Comparison of ENCODE assay signal across 28 cellular contexts in genomic region chrX:36642052-36642451, GRCh38.
A peak's percentile ranks its signal among the peaks of the same experiment; 100 is the strongest.
DNase-seq lines count a peak whose midpoint lies in the region; ATAC-seq, FAIRE-seq and TF ChIP-seq lines count a peak whose summit lies in the region.
"Had no signal": no experiment of that assay in that cellular context is flagged by ENCODE, and none has a peak within 500 bp of the region (broad histone marks: within the 10 kb centered on the region; RNA-seq: fewer than 3 reads in every experiment).

No MANE protein-coding gene starts in this region.

- H3K4me3 Mint-ChIP-seq in GM23338, result no peak overlapping the region
- H3K4me3 Mint-ChIP-seq: CD14-positive monocyte; CD4-positive, alpha-beta memory T cell; CD4-positive, CD25-positive, alpha-beta regulatory T cell; CD8-positive, alpha-beta memory T cell had no signal

- H3K4me1 Mint-ChIP-seq in GM23338, result peaks cover 3% of the 10 kb centered on the region; the same call in 1 of the 3 replicates
- H3K4me1 Mint-ChIP-seq: CD14-positive monocyte; CD4-positive, alpha-beta memory T cell; CD4-positive, CD25-positive, alpha-beta regulatory T cell; CD8-positive, alpha-beta memory T cell had no signal

- no peaks in the 10 kb centered on the region for H3K79me1 ChIP-seq in H1 (ENCODE audit: low read depth, low read length)
- no peaks in the 10 kb centered on the region for H3K79me1 ChIP-seq in neuronal stem cell (ENCODE audit: low read depth, low read length)

- no peak overlapping the region for H3K4ac ChIP-seq in H1 (replicated peaks; ENCODE audit: insufficient read length, low read depth, low read length)
- no peak overlapping the region for H3K4ac ChIP-seq in neuronal stem cell (ENCODE audit: low read length)

- H3K79me2 ChIP-seq in GM23338 (replicated peaks; ENCODE audit: insufficient read depth) (no peaks in the 10 kb centered on the region), H1 (ENCODE audit: control insufficient read depth in 1 of 2, insufficient read depth in 2 of 2, low read length in 2 of 2) (no peaks in the 10 kb centered on the region)

- H4K91ac ChIP-seq in H1 (replicated peaks; ENCODE audit: insufficient read length, low read length) (no peak overlapping the region), neuronal stem cell (ENCODE audit: low read depth, low read length, poor library complexity) (no peak overlapping the region)

- no peak overlapping the region for H2BK5ac ChIP-seq in H1 (ENCODE audit: low read depth, low read length)
- no peak overlapping the region for H2BK5ac ChIP-seq in neuronal stem cell (ENCODE audit: low read length)

- TF ChIP-seq RAD21 in H1 (IDR thresholded peaks at IDR 0.05 in 1 of 2, conservative IDR thresholded peaks at IDR 0.05 in 1 of 2; ENCODE audit: low read depth in 2 of 2, low read length in 2 of 2), result no peak

- TF ChIP-seq CTCF in GM23338 (conservative IDR thresholded peaks at IDR 0.05; ENCODE audit: low read depth in 2 of 2) (no peak), H1 (IDR thresholded peaks at IDR 0.05; ENCODE audit: control extremely low read depth in 1 of 3, insufficient read depth in 1 of 3, low read depth in 1 of 3, low read length in 3 of 3) (no peak), right atrium auricular region (IDR thresholded peaks at IDR 0.05) (no peak)

- H3K9ac ChIP-seq in H1 (replicated peaks in 1 of 4; ENCODE audit: extremely low read depth in 1 of 4, low read depth in 3 of 4, low read length in 3 of 4), result no peak overlapping the region
- H3K9ac ChIP-seq in neuronal stem cell (ENCODE audit: low read depth, low read length, poor library complexity), result no peak overlapping the region
- H3K9ac ChIP-seq: BLaER1 had no signal

- no peak overlapping the region for H3K14ac ChIP-seq in H1 (ENCODE audit: insufficient read length)
- H3K14ac ChIP-seq in neuronal stem cell (ENCODE audit: low read length), result no peak overlapping the region

- H3K9me3 ChIP-seq in H1 (ENCODE audit: insufficient read depth in 2 of 2, low read depth in 1 of 2, low read length in 1 of 2), result no peaks in the 10 kb centered on the region
- no peaks in the 10 kb centered on the region for H3K9me3 ChIP-seq in right atrium auricular region
- H3K9me3 ChIP-seq in neuronal stem cell (replicated peaks in 1 of 2; ENCODE audit: control insufficient read depth in 2 of 2, insufficient read depth in 1 of 2, low read depth in 1 of 2, low read length in 2 of 2), result no peaks in the 10 kb centered on the region
- H3K9me3 ChIP-seq: BE2C, BLaER1 had no signal

- H3K27ac ChIP-seq in GM23338 (ENCODE audit: low read depth) (no peak overlapping the region), H1 (ENCODE audit: low read depth, low read length) (no peak overlapping the region), right atrium auricular region (no peak overlapping the region), neuronal stem cell (replicated peaks; ENCODE audit: low read length) (no peak overlapping the region)
- H3K27ac ChIP-seq: BLaER1 had no signal

- H4K8ac ChIP-seq in H1 (ENCODE audit: extremely low read depth, insufficient read depth, low read length), result no peak overlapping the region
- H4K8ac ChIP-seq in neuronal stem cell (ENCODE audit: low read depth, low read length), result no peak overlapping the region

- no peaks in the 10 kb centered on the region for H3K36me3 Mint-ChIP-seq in GM23338 (ENCODE audit: low read depth)
- H3K36me3 Mint-ChIP-seq: CD14-positive monocyte; CD4-positive, alpha-beta memory T cell; CD4-positive, CD25-positive, alpha-beta regulatory T cell; CD8-positive, alpha-beta memory T cell had no signal

- no peaks in the 10 kb centered on the region for H3K27me3 Mint-ChIP-seq in GM23338 (ENCODE audit: insufficient read depth, low read depth, poor library complexity)
- H3K27me3 Mint-ChIP-seq: CD4-positive, alpha-beta memory T cell; CD4-positive, CD25-positive, alpha-beta regulatory T cell had no signal

- peak; percentile 36 for FAIRE-seq in H1 (lab: Jason Lieb, UNC)
- no peak for FAIRE-seq in GM12891 (lab: Jason Lieb, UNC)
- FAIRE-seq: A204.1, G401.6, GM12892, GM18507 had no signal

- H3K36me3 ChIP-seq in GM23338 (ENCODE audit: insufficient read depth) (no peaks in the 10 kb centered on the region), H1 (ENCODE audit: control insufficient read depth in 2 of 4, insufficient read depth in 4 of 4, low read length in 3 of 4) (no peaks in the 10 kb centered on the region), right atrium auricular region (no peaks in the 10 kb centered on the region), neuronal stem cell (replicated peaks in 1 of 2; ENCODE audit: control insufficient read depth in 2 of 2, insufficient read depth in 2 of 2, low read length in 2 of 2) (no peaks in the 10 kb centered on the region)
- H3K36me3 ChIP-seq: BE2C, BLaER1 had no signal

- H3K4me3 ChIP-seq in GM23338 (no peak overlapping the region), H1 (ENCODE audit: extremely low read depth in 1 of 4, insufficient read depth in 2 of 4, low read depth in 3 of 4, low read length in 4 of 4) (no peak overlapping the region), right atrium auricular region (no peak overlapping the region), neuronal stem cell (ENCODE audit: low read length in 2 of 2) (no peak overlapping the region)
- H3K4me3 ChIP-seq: BLaER1 had no signal

- H3K18ac ChIP-seq in H1 (ENCODE audit: extremely low read depth, low read length) (no peak overlapping the region), neuronal stem cell (ENCODE audit: low read length) (no peak overlapping the region)

- H2BK120ac ChIP-seq in H1 (replicated peaks; ENCODE audit: low read depth, low read length), result no peak overlapping the region
- H2BK120ac ChIP-seq in neuronal stem cell (ENCODE audit: low read depth, low read length), result no peak overlapping the region

- H3F3A ChIP-seq in GM23338 (replicated peaks; ENCODE audit: low read depth), result no peaks in the 10 kb centered on the region

- CTCF ChIA-PET in H1 (lab: Charles Lee; ENCODE audit: partially characterized antibody), result interaction anchor here (0.7 kb wide), 1 partner anchor 40 kb away, joined by 3 read pairs; no protein-coding TSS in a partner anchor

- ATAC-seq in GM23338 (no peak), left lobe of liver (peak; percentile 77), SK-N-SH treated with all-trans-retinoic acid at 6 μM for 48 hours (no peak)

- no peak overlapping the region for H2AK5ac ChIP-seq in H1 (ENCODE audit: low read depth, low read length)
- no peak overlapping the region for H2AK5ac ChIP-seq in neuronal stem cell (ENCODE audit: low read depth, low read length)

- no peak overlapping the region for H3K23ac ChIP-seq in H1 (ENCODE audit: insufficient read length)
- no peak overlapping the region for H3K23ac ChIP-seq in neuronal stem cell (ENCODE audit: low read depth, low read length, poor library complexity)

- WGBS in H1 (ENCODE audit: extremely low coverage in 1 of 2, insufficient coverage in 1 of 2, insufficient read length in 1 of 2, insufficient replicate concordance in 2 of 2, low coverage in 1 of 2, low lambda C conversion rate in 2 of 2, missing lambda C conversion rate in 1 of 2), 2 experiments, result 88% methylated on average over 3 of the region's 3 CpGs; no CpG with 5 or more reads in 1 of the 2 experiments
- no CpG with 5 or more reads among the region's 3 CpGs for WGBS in neuronal stem cell (ENCODE audit: extremely low coverage in 2 of 2, insufficient read length in 2 of 2, insufficient replicate concordance in 1 of 2), 2 donors

- H3K4me1 ChIP-seq in GM23338 (ENCODE audit: insufficient read depth) (no peaks in the 10 kb centered on the region), H1 (replicated peaks in 1 of 4; ENCODE audit: control insufficient read depth in 3 of 4, insufficient read depth in 4 of 4, low read length in 3 of 4) (0 out of 7 replicates have a peak, but pooled peaks cover 0 to 3% (median 0%) of the 10 kb centered on the region in 4 experiments), right atrium auricular region (no peaks in the 10 kb centered on the region), neuronal stem cell (ENCODE audit: control insufficient read depth in 2 of 2, insufficient read depth in 1 of 2, low read depth in 1 of 2, low read length in 2 of 2) (no peaks in the 10 kb centered on the region)
- H3K4me1 ChIP-seq: BE2C, BLaER1 had no signal

- H3K4me2 ChIP-seq in GM23338 (no peak overlapping the region), H1 (ENCODE audit: insufficient read depth in 1 of 2, low read depth in 2 of 2, low read length in 2 of 2) (no peak overlapping the region), neuronal stem cell (ENCODE audit: insufficient read depth, low read length, poor library complexity, severe bottlenecking) (no peak overlapping the region)
- H3K4me2 ChIP-seq: BLaER1 had no signal

- H2BK15ac ChIP-seq in H1 (ENCODE audit: low read length) (no peak overlapping the region), neuronal stem cell (ENCODE audit: low read length) (no peak overlapping the region)

- POLR2A ChIA-PET in H1 (lab: Charles Lee; ENCODE audit: partially characterized antibody), result no interaction called here

- no peaks in the 10 kb centered on the region for H3K9me3 Mint-ChIP-seq in GM23338

- H3K9me2 ChIP-seq in GM23338 (ENCODE audit: insufficient read depth), result no peaks in the 10 kb centered on the region

- H2AFZ ChIP-seq in GM23338 (no peak overlapping the region), H1 (ENCODE audit: low read length) (no peak overlapping the region), neuronal stem cell (ENCODE audit: low read length) (no peak overlapping the region)

- H3K23me2 ChIP-seq in H1 (ENCODE audit: low read depth, low read length), result no peaks in the 10 kb centered on the region

- no peak overlapping the region for H3K27ac Mint-ChIP-seq in GM23338
- H3K27ac Mint-ChIP-seq: CD14-positive monocyte; CD4-positive, alpha-beta memory T cell; CD4-positive, CD25-positive, alpha-beta regulatory T cell; CD8-positive, alpha-beta memory T cell had no signal

- no peak overlapping the region for H3K56ac ChIP-seq in H1 (replicated peaks; ENCODE audit: insufficient read length, low read depth, low read length)

- DNase-seq in GM23338 (ENCODE audit: low spot score) (peak; percentile 0), H1 (ENCODE audit: low read depth in 1 of 2, low spot score in 2 of 2) (no peak), left lobe of liver (ENCODE audit: low spot score) (peak; percentile 54), GM12891 (ENCODE audit: insufficient read length, low spot score) (no peak), right atrium auricular region (ENCODE audit: low spot score) (no peak), neuronal stem cell (ENCODE audit: low spot score) (no peak)
- DNase-seq: 8988T; ACHN; BE2C; C1 segment of cervical spinal cord; CD4-positive, alpha-beta memory T cell; CD4-positive, CD25-positive, alpha-beta regulatory T cell; CD8-positive, alpha-beta memory T cell; COR-L47; DMS 273 treated with DMSO at 0.1 percent for 48 hours; DMS153; DMS53; DMS79; DND-41; EL; GF-D8 had no signal

- no peak overlapping the region for H4K5ac ChIP-seq in H1 (ENCODE audit: insufficient read length, low read depth, low read length)

- no peak for TF ChIP-seq POLR2A in H1 (IDR thresholded peaks at IDR 0.05; ENCODE audit: control extremely low read depth in 1 of 2, low read depth in 2 of 2, low read length in 2 of 2)
- TF ChIP-seq POLR2A in GM12891 (IDR thresholded peaks at IDR 0.05; ENCODE audit: low read depth, low read length), result no peak

- H3K27me3 ChIP-seq in GM23338 (ENCODE audit: insufficient read depth) (no peaks in the 10 kb centered on the region), H1 (replicated peaks in 1 of 4; ENCODE audit: control insufficient read depth in 3 of 4, extremely low read depth in 1 of 4, insufficient read depth in 3 of 4, low read length in 3 of 4) (no peaks in the 10 kb centered on the region), right atrium auricular region (no peaks in the 10 kb centered on the region), neuronal stem cell (ENCODE audit: control insufficient read depth in 3 of 3, insufficient read depth in 3 of 3, low read depth in 1 of 3, low read length in 3 of 3) (no peaks in the 10 kb centered on the region)
- H3K27me3 ChIP-seq: BE2C had no signal

- H2BK12ac ChIP-seq in H1 (ENCODE audit: low read depth, low read length), result no peak overlapping the region
- H2BK12ac ChIP-seq in neuronal stem cell (ENCODE audit: low read length), result no peak overlapping the region

- H4K20me1 ChIP-seq in GM23338 (replicated peaks; ENCODE audit: insufficient read depth) (no peaks in the 10 kb centered on the region), H1 (replicated peaks in 1 of 2; ENCODE audit: control insufficient read depth in 1 of 2, insufficient read depth in 2 of 2, low read length in 2 of 2) (no peaks in the 10 kb centered on the region)

- no peak for TF ChIP-seq EP300 in H1 (IDR thresholded peaks at IDR 0.05; ENCODE audit: borderline replicate concordance in 1 of 2, low read depth in 2 of 2, low read length in 2 of 2)

- no peak overlapping the region for H2BK20ac ChIP-seq in H1 (ENCODE audit: low read length)

Comparison
In these comparisons a context has a peak if more than half of its experiments do, and no peak if none do; other contexts are left out.
1. DNase-seq: peak in GM23338 (single experiment) and left lobe of liver (single experiment); none in H1 (0 of 2), GM12891 (single experiment), right atrium auricular region (single experiment) and neuronal stem cell (single experiment).